9 cellular contexts compared by ENCODE assay signal in the genomic region with DNA sequence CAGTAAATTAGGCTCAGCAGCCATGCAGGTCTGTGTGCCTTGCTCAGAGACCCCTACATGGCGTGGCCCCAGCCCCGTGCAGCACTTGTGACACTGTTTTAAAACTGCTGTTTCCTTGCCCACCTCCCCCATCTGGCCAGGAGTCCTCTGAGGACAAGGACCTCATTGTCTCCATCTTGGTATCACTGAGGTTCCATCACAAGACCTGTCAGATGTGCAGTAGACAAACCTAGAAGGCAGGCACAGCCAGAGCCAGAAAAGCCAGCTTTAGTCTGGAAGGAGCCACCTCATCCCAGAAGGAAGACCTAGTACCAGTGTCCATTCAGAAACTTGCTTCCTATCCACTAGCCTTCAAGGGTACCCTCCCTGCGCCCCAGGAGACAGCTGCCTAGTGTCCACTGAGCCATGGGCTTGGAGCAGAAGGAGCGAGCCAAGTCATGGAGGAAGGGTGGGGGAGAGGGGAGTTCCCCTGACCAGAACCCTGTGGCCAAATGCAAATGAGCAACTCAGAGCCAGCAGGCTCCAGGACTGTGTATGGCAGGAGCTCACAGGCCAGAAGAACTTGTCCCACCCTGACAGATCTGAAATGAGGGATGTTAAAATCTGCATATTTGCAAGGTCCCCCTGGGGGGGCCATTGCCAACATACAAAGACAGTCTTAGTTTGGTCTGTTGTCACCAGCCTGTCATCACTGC.
DNase-seq lines count a peak whose midpoint lies in the region; ATAC-seq and TF ChIP-seq lines count a peak whose summit lies in the region.
"Had no signal": no experiment of that assay in that cellular context is flagged by ENCODE, and none has a peak within 500 bp of the region (broad histone marks: within the 10 kb centered on the region; RNA-seq: fewer than 3 reads in every experiment).

No MANE protein-coding gene starts in this region.

- peak; percentile 63 for ATAC-seq in GM21576 (IDR thresholded peaks at IDR 0.05; ENCODE audit: unreplicated experiment)
- ATAC-seq in HG03571 (IDR thresholded peaks at IDR 0.05; ENCODE audit: unreplicated experiment), result peak; percentile 65
- ATAC-seq in HG03097 (IDR thresholded peaks at IDR 0.05; ENCODE audit: low FRiP score, unreplicated experiment), result no peak

- H3K9ac ChIP-seq in muscle layer of colon (ENCODE audit: low read length), result no peak overlapping the region

- peak; percentile 77 for DNase-seq in GM13976 (ENCODE audit: low spot score)
- DNase-seq in HuH-7.5 (ENCODE audit: low spot score), result no peak
- no peak for DNase-seq in SIG-M5 (lab: John Stamatoyannopoulos, UW)
- no peak for DNase-seq in NCI-H446 treated with DMSO at 0.1 percent for 48 hours (lab: John Stamatoyannopoulos, UW)
- DNase-seq: activated T-cell treated with anti-CD3 and anti-CD28 coated beads, Interleukin-2, amount 50 U/mL, for 72 hours had no signal

- H3K36me3 ChIP-seq in muscle layer of colon (ENCODE audit: insufficient read depth, low read length), result no peaks in the 10 kb centered on the region

- H3K27me3 ChIP-seq in muscle layer of colon (ENCODE audit: control insufficient read depth in 1 of 2, insufficient read depth in 2 of 2, low read length in 2 of 2), result no peaks in the 10 kb centered on the region

- H3K4me3 ChIP-seq in muscle layer of colon (ENCODE audit: low read depth in 1 of 2, low read length in 2 of 2), result no peak overlapping the region

- peak overlapping the region; percentile 74 for H3K27ac ChIP-seq in muscle layer of colon (ENCODE audit: low read depth, low read length)

- in situ Hi-C loops in GM13976 (cut with MboI; ENCODE audit: low sequenced_read_pairs, unreplicated experiment), result no loop called here

- no peak for TF ChIP-seq CTCF in GM13976 (IDR thresholded peaks at IDR 0.05; ENCODE audit: borderline replicate concordance, control extremely low read depth, extremely low read depth, insufficient read depth, missing control alignments)

- no peaks in the 10 kb centered on the region for H3K9me3 ChIP-seq in muscle layer of colon (ENCODE audit: low read length)

- H3K4me1 ChIP-seq in muscle layer of colon (ENCODE audit: insufficient read depth, low read length), result peaks cover 31% of the 10 kb centered on the region
